21 cellular contexts compared by ENCODE assay signal in genomic region chr11:114785820-114786219, GRCh38.
"Had no signal": no experiment of that assay in that cellular context is flagged by ENCODE, and none has a peak within 500 bp of the region (broad histone marks: within the 10 kb centered on the region; RNA-seq: fewer than 3 reads in every experiment).

No MANE protein-coding gene starts in this region.

- H3K4me3 ChIP-seq: coronary artery, esophagus squamous epithelium, hepatocyte, left lung, mucosa of descending colon, pancreas, sigmoid colon, spleen, thoracic aorta, upper lobe of right lung had no signal

- H3K9me3 ChIP-seq: esophagus squamous epithelium, left lung, mucosa of descending colon, pancreas, sigmoid colon, spleen, thoracic aorta, upper lobe of right lung had no signal

- FAIRE-seq: endothelial cell of umbilical vein, keratinocyte, pancreas had no signal

- H3K27ac ChIP-seq: brain microvascular endothelial cell, coronary artery, esophagus squamous epithelium, left lung, pancreas, sigmoid colon, spleen, thoracic aorta, upper lobe of right lung had no signal

- H3K36me3 ChIP-seq: brain microvascular endothelial cell, esophagus squamous epithelium, left lung, pancreas, sigmoid colon, spleen, thoracic aorta, upper lobe of right lung had no signal

- H3K4me1 ChIP-seq: esophagus squamous epithelium, left lung, pancreas, sigmoid colon, spleen, upper lobe of right lung had no signal

- DNase-seq: activated CD4-positive, alpha-beta T cell treated with anti-CD3 and anti-CD28 coated beads, Interleukin-2, amount 50 U/mL, for 1 hour; activated naive CD4-positive, alpha-beta T cell treated with Interleukin-2 at 50 U/mL for 16 hours; activated T-cell treated with anti-CD3 and anti-CD28 coated beads for 4 hours; anterior cingulate cortex; brain microvascular endothelial cell; effector CD4-positive, alpha-beta T cell; esophagus squamous epithelium; left lung; mammary epithelial cell; mucosa of descending colon; naive thymus-derived CD4-positive, alpha-beta T cell; pancreas; sigmoid colon; spleen; stimulated activated naive CD8-positive, alpha-beta T cell treated with anti-CD3 and anti-CD28 coated beads, Interleukin-15, amount 100 ng/mL, for 72 hours; upper lobe of right lung had no signal
